Comparison of ENCODE assay signal across 8 cellular contexts in genomic region chr5:154038604-154039457, GRCh38. TPM values are rescaled to one million over a fixed set of nuclear protein-coding genes. Genes with fewer than 3 reads are reported as not detected.
DNase-seq lines count a peak whose midpoint lies in the region; ATAC-seq, FAIRE-seq and TF ChIP-seq lines count a peak whose summit lies in the region.

TSS of gene FAM114A2 (minus strand) at chr5:154038910. CDS start at chr5:154034953, 3,957 bp downstream.
TSS of gene MFAP3 (plus strand) at chr5:154038967. CDS start at chr5:154049723, 10,756 bp downstream.

- H3K36me3 ChIP-seq in kidney (ENCODE audit: control insufficient read depth in 1 of 2, insufficient read depth in 2 of 2, low read length in 2 of 2) = no peaks in the 10 kb centered on the region

- peak within 1 kb of the TSS; percentile 93 to 96 for H3K9ac ChIP-seq in kidney (ENCODE audit: low read length in 2 of 2)

- no peak for TF ChIP-seq CTCF in kidney (IDR thresholded peaks at IDR 0.05; ENCODE audit: borderline replicate concordance, extremely low read depth, insufficient read depth)

- intact Hi-C loops in kidney (cut with DNase I) = no loop called here

- no peaks in the 10 kb centered on the region for H3K9me3 ChIP-seq in kidney (ENCODE audit: control insufficient read depth in 1 of 2, low read length in 2 of 2)

- no peak for FAIRE-seq in kidney (lab: Jason Lieb, UNC)

- peak; percentile 93 for ATAC-seq in HG03378 (IDR thresholded peaks at IDR 0.05; ENCODE audit: unreplicated experiment)

- peak within 1 kb of the TSS; percentile 79 to 88 for H3K27ac ChIP-seq in kidney (ENCODE audit: low read depth in 2 of 2, low read length in 2 of 2)

- H3K4me1 ChIP-seq in kidney (ENCODE audit: control insufficient read depth in 1 of 2, insufficient read depth in 1 of 2, low read depth in 1 of 2, low read length in 2 of 2) = peaks cover 5 to 8% of the 10 kb centered on the region in 2 donors

- TF ChIP-seq POLR2A in GM19099 (IDR thresholded peaks at IDR 0.05; ENCODE audit: extremely low read depth, insufficient read length, low read depth) = peak; percentile 96

- H3K4me3 ChIP-seq in kidney (ENCODE audit: low read length in 2 of 2) = peak within 1 kb of the TSS; percentile 97 to 99

- DNase-seq in Ammon's horn (ENCODE audit: low spot score) (peak; percentile 89), NCI-H510A (lab: John Stamatoyannopoulos, UW) (peak; percentile 66), cerebellar nuclear complex (lab: John Stamatoyannopoulos, UW) (peak; percentile 5 to 50), kidney (peak; percentile 96)
- DNase-seq in activated CD4-positive, alpha-beta T cell treated with anti-CD3 and anti-CD28 coated beads for 1 hour = peak; percentile 77
- peak; percentile 69 to 77 for DNase-seq in stimulated activated CD4-positive, alpha-beta T cell treated with anti-CD3 and anti-CD28 coated beads, Interleukin-15, amount 100 ng/mL, for 1 hour (ENCODE audit: low read depth in 1 of 2, low spot score in 1 of 2)

RNA-seq across cellular contexts. Expression of gene FAM114A2, which starts in this region (rescaled TPM):
- total RNA-seq in kidney = 36.2 TPM
- polyA plus RNA-seq in kidney (ENCODE audit: insufficient read depth, low read depth, low replicate concordance) = 12.9 TPM

RNA-seq across cellular contexts. Expression of gene MFAP3, which starts in this region (rescaled TPM):
- total RNA-seq in kidney = 36.4 TPM
- polyA plus RNA-seq in kidney (ENCODE audit: insufficient read depth, low read depth, low replicate concordance) = 3.1 TPM

Comparison
In these comparisons a context has a peak if more than half of its experiments do, and no peak if none do; other contexts are left out.
1. Peak in every context shown above with its lines: DNase-seq, ATAC-seq, H3K4me3 ChIP-seq and H3K27ac ChIP-seq.
2. DNase-seq: peak in every context shown above with its lines; median percentile 96 in kidney; 89 in Ammon's horn; 77 in activated CD4-positive, alpha-beta T cell treated with anti-CD3 and anti-CD28 coated beads for 1 hour; 73 in stimulated activated CD4-positive, alpha-beta T cell treated with anti-CD3 and anti-CD28 coated beads, Interleukin-15, amount 100 ng/mL, for 1 hour; 66 in NCI-H510A; 28 in cerebellar nuclear complex.